13 cellular contexts compared by ENCODE assay signal in the genomic region with DNA sequence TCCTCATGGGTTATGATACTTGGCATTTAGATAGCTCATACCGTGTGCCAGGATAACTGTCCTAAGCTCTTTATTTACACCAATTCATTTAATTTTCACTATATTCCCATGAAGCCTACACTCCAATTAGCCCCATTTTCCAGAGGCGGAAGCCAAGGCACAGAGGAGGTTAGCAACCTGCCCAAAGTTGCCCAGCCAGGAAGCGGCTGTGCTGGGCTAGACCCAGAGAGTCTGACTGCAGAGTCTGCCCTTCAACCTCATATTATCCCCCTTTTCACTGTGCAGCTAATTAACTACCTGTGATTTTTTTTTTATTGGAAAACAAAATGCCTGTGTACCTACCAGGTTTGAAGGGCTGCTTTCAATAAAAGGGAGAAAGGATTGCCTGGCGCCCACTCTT. TPM values are rescaled to one million over a fixed set of nuclear protein-coding genes. Genes with fewer than 3 reads are reported as not detected.
"Had no signal": no experiment of that assay in that cellular context is flagged by ENCODE, and none has a peak within 500 bp of the region (broad histone marks: within the 10 kb centered on the region; RNA-seq: fewer than 3 reads in every experiment).

No MANE protein-coding gene starts in this region.

- H3K4me3 Mint-ChIP-seq: activated B cell treated with CpG ODN at 0.5 μM for 24 hours; activated CD4-positive, alpha-beta T cell treated with anti-CD3 and anti-CD28 coated beads, Interleukin-2, amount 10 ng/mL, durations not matched to agents 7 days and 5 days; activated naive CD8-positive, alpha-beta T cell treated with anti-CD3 and anti-CD28 coated beads, Interleukin-2, amount 50 U/mL, for 24 hours; T-helper 2 cell treated with Interferon-gamma antibody and Interleukin-4, amounts not matched to agents 5 μg/mL and 100 μg/mL, for 36 hours had no signal

- H3K27ac Mint-ChIP-seq: activated B cell treated with CpG ODN at 0.5 μM for 24 hours; activated CD4-positive, alpha-beta T cell treated with anti-CD3 and anti-CD28 coated beads, Interleukin-2, amount 10 ng/mL, durations not matched to agents 7 days and 5 days; activated naive CD8-positive, alpha-beta T cell treated with anti-CD3 and anti-CD28 coated beads, Interleukin-2, amount 50 U/mL, for 24 hours; T-helper 2 cell treated with Interferon-gamma antibody and Interleukin-4, amounts not matched to agents 5 μg/mL and 100 μg/mL, for 36 hours had no signal

- H3K9me3 Mint-ChIP-seq: activated B cell treated with CpG ODN at 0.5 μM for 24 hours; activated CD4-positive, alpha-beta T cell treated with anti-CD3 and anti-CD28 coated beads, Interleukin-2, amount 10 ng/mL, durations not matched to agents 7 days and 5 days; activated naive CD8-positive, alpha-beta T cell treated with anti-CD3 and anti-CD28 coated beads, Interleukin-2, amount 50 U/mL, for 24 hours; T-helper 2 cell treated with Interferon-gamma antibody and Interleukin-4, amounts not matched to agents 5 μg/mL and 100 μg/mL, for 36 hours had no signal

- ATAC-seq: right cardiac atrium had no signal

- DNase-seq: activated B cell treated with CpG ODN at 0.5 μM for 24 hours; activated CD4-positive, alpha-beta T cell treated with anti-CD3 and anti-CD28 coated beads, Interleukin-2, amount 10 ng/mL, durations not matched to agents 7 days and 5 days; activated naive CD4-positive, alpha-beta T cell treated with Interleukin-2 at 50 U/mL for 16 hours; activated naive CD8-positive, alpha-beta T cell treated with anti-CD3 and anti-CD28 coated beads, Interleukin-2, amount 50 U/mL, for 24 hours; foreskin fibroblast; mesenchymal stem cell; stimulated activated CD4-positive, alpha-beta T cell treated with anti-CD3 and anti-CD28 coated beads, Interleukin-12 subunit alpha, Interleukin-12 subunit beta, amount 100 ng/mL, for 4 hours; stimulated activated CD4-positive, alpha-beta T cell treated with anti-CD3 and anti-CD28 coated beads, Interleukin-2, amount 100 ng/mL, for 24 hours had no signal

- H3K4me1 Mint-ChIP-seq: activated B cell treated with CpG ODN at 0.5 μM for 24 hours; activated CD4-positive, alpha-beta T cell treated with anti-CD3 and anti-CD28 coated beads, Interleukin-2, amount 10 ng/mL, durations not matched to agents 7 days and 5 days had no signal

RNA-seq across cellular contexts. Expression of gene RFLNA, which starts 2.5 kb away (rescaled TPM):
- total RNA-seq: activated B cell treated with CpG ODN at 0.5 μM for 24 hours; activated CD4-positive, alpha-beta T cell treated with anti-CD3 and anti-CD28 coated beads, Interleukin-2, amount 10 ng/mL, durations not matched to agents 7 days and 5 days; activated CD8-positive, alpha-beta memory T cell treated with anti-CD3 and anti-CD28 coated beads for 36 hours; cardiac septum; SK-MEL-5 had no signal
